In genomic region chr21:43193651-43194302, GRCh38 we compare ENCODE assay signal across 1 cellular context.
A peak's percentile ranks its signal among the peaks of the same experiment; 100 is the strongest.
TF ChIP-seq lines count a peak whose summit lies in the region.

No MANE protein-coding gene starts in this region.

TF ChIP-seq in HepG2, 621 proteins besides CTCF, POLR2A, EP300 and RAD21 (continued from another document):
- TF ChIP-seq ZBTB33 (CRISPR knock-in tag; IDR thresholded peaks at IDR 0.05) (peak; percentile 7; the same call in 1 of the 2 replicates), SP140L (CRISPR knock-in tag; IDR thresholded peaks at IDR 0.05; ENCODE audit: borderline replicate concordance) (no peak), PHF8 (CRISPR knock-in tag; IDR thresholded peaks at IDR 0.05) (no peak), ZNF75D (CRISPR knock-in tag; IDR thresholded peaks at IDR 0.05; ENCODE audit: borderline replicate concordance) (no peak)
